ENCODE assay signal across 11 cellular contexts in the genomic region with DNA sequence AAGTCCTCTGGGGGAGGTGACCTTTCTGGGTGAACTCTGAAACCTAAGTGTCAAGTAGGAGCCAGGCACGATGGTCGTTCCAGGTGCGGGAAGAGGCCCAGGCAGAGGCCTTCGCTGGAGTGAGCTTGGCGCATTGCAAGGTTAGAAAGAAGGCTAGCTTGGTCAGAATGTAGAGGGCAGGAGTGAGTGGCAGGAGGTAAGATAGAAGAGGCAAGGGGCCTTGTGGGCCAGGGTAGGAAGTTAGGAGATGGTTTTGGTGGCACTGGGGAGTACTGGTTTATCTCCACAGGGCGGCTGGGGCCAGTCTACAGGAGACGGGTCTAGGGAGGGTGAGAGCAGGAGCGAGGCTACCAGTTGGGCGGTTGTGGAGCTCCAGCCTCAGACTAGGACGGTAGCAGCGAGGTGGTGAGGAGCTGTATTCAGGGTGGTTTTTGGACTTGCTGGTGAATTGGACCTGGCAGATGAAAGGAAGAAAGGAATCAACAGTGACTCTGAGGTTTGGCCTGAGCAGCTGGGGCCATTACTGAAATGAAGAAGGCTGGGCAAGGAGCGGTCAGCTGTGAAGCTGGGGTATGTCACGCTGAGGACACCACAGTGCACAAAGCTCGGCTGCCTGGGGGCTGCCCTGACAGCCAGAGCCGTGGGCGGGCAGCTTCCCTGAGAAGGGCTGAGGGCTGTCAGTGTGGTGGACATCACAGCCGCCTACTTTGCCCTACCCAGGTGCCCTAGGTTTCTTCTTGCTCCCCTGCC. TPM values are rescaled to one million over a fixed set of nuclear protein-coding genes. Genes with fewer than 3 reads are reported as not detected.
DNase-seq lines count a peak whose midpoint lies in the region; ATAC-seq and TF ChIP-seq lines count a peak whose summit lies in the region.
"Had no signal": no experiment of that assay in that cellular context is flagged by ENCODE, and none has a peak within 500 bp of the region (broad histone marks: within the 10 kb centered on the region; RNA-seq: fewer than 3 reads in every experiment).

No MANE protein-coding gene starts in this region.

- WGBS in lung, 2 donors: 81 to 90% methylated on average over 17 of the region's 17 CpGs
- WGBS in smooth muscle cell (ENCODE audit: low lambda C conversion rate): 84% methylated on average over 17 of the region's 17 CpGs

- peaks cover 16 to 24% of the 10 kb centered on the region in 2 donors for H3K4me1 ChIP-seq in lung (ENCODE audit: control insufficient read depth in 2 of 2, insufficient read depth in 2 of 2, low read length in 2 of 2)
- H3K4me1 ChIP-seq in smooth muscle cell (ENCODE audit: low read depth): peaks cover 18% of the 10 kb centered on the region

- H3K9ac ChIP-seq in smooth muscle cell (ENCODE audit: low read depth): no peak overlapping the region

- peaks cover 0 to 20% of the 10 kb centered on the region in 2 donors for H3K36me3 ChIP-seq in lung (ENCODE audit: control insufficient read depth in 2 of 2, insufficient read depth in 2 of 2, low read length in 2 of 2)
- no peaks in the 10 kb centered on the region for H3K36me3 ChIP-seq in smooth muscle cell (ENCODE audit: low read depth)

- H2AFZ ChIP-seq in smooth muscle cell (ENCODE audit: low read depth): no peak overlapping the region

- H3K4me2 ChIP-seq in smooth muscle cell: no peak overlapping the region

- DNase-seq in NCI-H526 treated with DMSO at 0.1 percent for 48 hours (lab: John Stamatoyannopoulos, UW): peak; percentile 61
- no peak for DNase-seq in lung (ENCODE audit: low spot score)
- DNase-seq in smooth muscle cell (lab: John Stamatoyannopoulos, UW; ENCODE audit: unreplicated experiment): no peak
- DNase-seq in DMS53 treated with DMSO at 0.1 percent for 48 hours (lab: John Stamatoyannopoulos, UW; ENCODE audit: unreplicated experiment): no peak
- DNase-seq in DMS79 (lab: John Stamatoyannopoulos, UW): no peak
- DNase-seq: activated gamma-delta T cell treated with Interleukin-2 at 50 U/mL for 16 hours, NCI-H2081 had no signal

- no peak overlapping the region for H3K4me3 ChIP-seq in lung
- no peak overlapping the region for H3K4me3 ChIP-seq in smooth muscle cell
- H3K4me3 ChIP-seq: GM12878 had no signal

- H3K27me3 ChIP-seq in lung (ENCODE audit: control insufficient read depth, insufficient read depth): no peaks in the 10 kb centered on the region
- H3K27me3 ChIP-seq in smooth muscle cell (ENCODE audit: low read depth): no peaks in the 10 kb centered on the region

- peak overlapping the region in 4 of 5 experiments; percentile 18 to 86 (median 57) for H3K27ac Mint-ChIP-seq in brain

- ATAC-seq in lung (ENCODE audit: insufficient read depth, low FRiP score) (no peak), GM18858 (IDR thresholded peaks at IDR 0.05; ENCODE audit: unreplicated experiment) (no peak), GM21619 (IDR thresholded peaks at IDR 0.05; ENCODE audit: unreplicated experiment) (no peak)
- ATAC-seq: GM12878 had no signal

- H4K20me1 ChIP-seq in smooth muscle cell (ENCODE audit: low read depth): peaks cover 50% of the 10 kb centered on the region

- peak overlapping the region in 2 of 5 experiments; percentile 2 to 9 for H3K4me3 Mint-ChIP-seq in brain

- TF ChIP-seq CTCF in brain (conservative IDR thresholded peaks at IDR 0.05) (no peak), lung (IDR thresholded peaks at IDR 0.05; ENCODE audit: control extremely low read depth, extremely low read depth) (no peak), smooth muscle cell (IDR thresholded peaks at IDR 0.05; ENCODE audit: borderline replicate concordance, insufficient read depth, poor library complexity, severe bottlenecking) (no peak)

- no peaks in the 10 kb centered on the region for H3K9me3 Mint-ChIP-seq in brain

- H3K27ac ChIP-seq in lung (ENCODE audit: low read depth in 1 of 2, low read length in 1 of 2) (peak overlapping the region; percentile 58 to 62), smooth muscle cell (ENCODE audit: low read depth) (peak overlapping the region; percentile 35)

- H3K79me2 ChIP-seq in smooth muscle cell (ENCODE audit: low read depth): peaks cover 85% of the 10 kb centered on the region

- peaks cover 37% of the 10 kb centered on the region for H3F3A ChIP-seq in smooth muscle cell (ENCODE audit: low read depth)

- H3K9me3 ChIP-seq in lung (ENCODE audit: control insufficient read depth in 2 of 2, insufficient read depth in 1 of 2, low read length in 1 of 2) (no peaks in the 10 kb centered on the region), smooth muscle cell (replicated peaks; ENCODE audit: low read depth) (no peaks in the 10 kb centered on the region)

- peaks cover 55% of the 10 kb centered on the region for H3K36me3 Mint-ChIP-seq in brain

- peaks cover 55% of the 10 kb centered on the region for H3K4me1 Mint-ChIP-seq in brain

- no peaks in the 10 kb centered on the region for H3K27me3 Mint-ChIP-seq in brain

RNA-seq across cellular contexts. Expression of a gene that starts 9.1 kb away (rescaled TPM):
- 29.1 TPM for polyA plus RNA-seq in brain (ENCODE audit: insufficient read depth, low read depth, low replicate concordance)
- total RNA-seq in lung: 10 to 100 TPM; 47.0 to 58.8 TPM
- polyA plus RNA-seq in lung: 10 to 100 TPM; 29.1 to 30.5 TPM
- total RNA-seq in smooth muscle cell: 7.6 and 11.8 TPM in 2 replicates
- polyA plus RNA-seq in smooth muscle cell: 15.3 and 24.7 TPM in 2 replicates
